In genomic region chr9:101477736-101478135, GRCh38 we compare ENCODE assay signal across 19 cellular contexts. TPM values are rescaled to one million over a fixed set of nuclear protein-coding genes. Genes with fewer than 3 reads are reported as not detected.
A peak's percentile ranks its signal among the peaks of the same experiment; 100 is the strongest.
DNase-seq lines count a peak whose midpoint lies in the region; ATAC-seq and TF ChIP-seq lines count a peak whose summit lies in the region.
"Had no signal": no experiment of that assay in that cellular context is flagged by ENCODE, and none has a peak within 500 bp of the region (broad histone marks: within the 10 kb centered on the region; RNA-seq: fewer than 3 reads in every experiment).

No MANE protein-coding gene starts in this region.

- H3K36me3 Mint-ChIP-seq in endothelial cell (ENCODE audit: low read depth, unreplicated experiment) = peaks cover 34% of the 10 kb centered on the region
- H3K36me3 Mint-ChIP-seq: activated naive CD4-positive, alpha-beta T cell treated with anti-CD3 and anti-CD28 coated beads, Interleukin-2, amount 50 U/mL, for 24 hours; CD4-positive, CD25-positive, alpha-beta regulatory T cell; natural killer cell treated with Interleukin-12 subunit alpha and Interleukin-12 subunit beta and Interleukin-15 and Interleukin-18, amount 100 ng/mL, for 72 hours had no signal

- H3K9me3 Mint-ChIP-seq in endothelial cell (ENCODE audit: unreplicated experiment) = no peaks in the 10 kb centered on the region
- H3K9me3 Mint-ChIP-seq: activated naive CD4-positive, alpha-beta T cell treated with anti-CD3 and anti-CD28 coated beads, Interleukin-2, amount 50 U/mL, for 24 hours; CD4-positive, CD25-positive, alpha-beta regulatory T cell; mesothelial cell of epicardium; natural killer cell treated with Interleukin-12 subunit alpha and Interleukin-12 subunit beta and Interleukin-15 and Interleukin-18, amount 100 ng/mL, for 72 hours had no signal

- DNase-seq in EH (ENCODE audit: low read depth) (peak; percentile 52), M059J (ENCODE audit: low read depth) (peak; percentile 54), endothelial cell (ENCODE audit: low spot score) (no peak), lung microvascular endothelial cell (ENCODE audit: low read depth in 2 of 2) (peak; percentile 59 to 97), LoVo (ENCODE audit: low spot score) (no peak), SW 1271 (lab: John Stamatoyannopoulos, UW) (no peak)
- DNase-seq: activated T-cell treated with anti-CD3 and anti-CD28 coated beads, Interleukin-2, amount 50 U/mL, for 48 hours; CD4-positive, CD25-positive, alpha-beta regulatory T cell; H7; NCI-H1417 treated with DMSO at 0.1 percent for 48 hours; NCI-H526 treated with DMSO at 0.1 percent for 48 hours; posterior cingulate gyrus; testis had no signal

- peaks cover 58% of the 10 kb centered on the region for H3K4me1 Mint-ChIP-seq in endothelial cell (ENCODE audit: unreplicated experiment)
- H3K4me1 Mint-ChIP-seq: activated naive CD4-positive, alpha-beta T cell treated with anti-CD3 and anti-CD28 coated beads, Interleukin-2, amount 50 U/mL, for 24 hours; CD4-positive, CD25-positive, alpha-beta regulatory T cell had no signal

- ATAC-seq in HG02884 (IDR thresholded peaks at IDR 0.05; ENCODE audit: unreplicated experiment) (no peak), HG03432 (IDR thresholded peaks at IDR 0.05; ENCODE audit: unreplicated experiment) (no peak)

- peak overlapping the region; percentile 58 for H3K27ac Mint-ChIP-seq in endothelial cell (ENCODE audit: unreplicated experiment)
- H3K27ac Mint-ChIP-seq: activated naive CD4-positive, alpha-beta T cell treated with anti-CD3 and anti-CD28 coated beads, Interleukin-2, amount 50 U/mL, for 24 hours; CD4-positive, CD25-positive, alpha-beta regulatory T cell; mesothelial cell of epicardium; natural killer cell treated with Interleukin-12 subunit alpha and Interleukin-12 subunit beta and Interleukin-15 and Interleukin-18, amount 100 ng/mL, for 72 hours had no signal

- H3K4me3 Mint-ChIP-seq in endothelial cell (ENCODE audit: unreplicated experiment) = peak overlapping the region; percentile 40
- H3K4me3 Mint-ChIP-seq: activated naive CD4-positive, alpha-beta T cell treated with anti-CD3 and anti-CD28 coated beads, Interleukin-2, amount 50 U/mL, for 24 hours; CD4-positive, CD25-positive, alpha-beta regulatory T cell; mesothelial cell of epicardium; natural killer cell treated with Interleukin-12 subunit alpha and Interleukin-12 subunit beta and Interleukin-15 and Interleukin-18, amount 100 ng/mL, for 72 hours had no signal

- TF ChIP-seq CTCF in endothelial cell (IDR thresholded peaks at IDR 0.05; ENCODE audit: unreplicated experiment) = no peak

- peaks cover 4% of the 10 kb centered on the region for H3K27me3 Mint-ChIP-seq in endothelial cell (ENCODE audit: unreplicated experiment)

RNA-seq across cellular contexts. Expression of gene ALDOB, which starts 42.2 kb away (rescaled TPM):
- not detected in 2 replicates for total RNA-seq in M059J (2014; rRNA removed; shearing (Covaris generic))
- total RNA-seq in endothelial cell (ENCODE audit: unreplicated experiment) (0.31 TPM), lung microvascular endothelial cell (0.20 and 0.22 TPM in 2 replicates)
- total RNA-seq: astrocyte; CD4-positive, CD25-positive, alpha-beta regulatory T cell; H7; mesothelial cell of epicardium; natural killer cell treated with Interleukin-12 subunit alpha and Interleukin-12 subunit beta and Interleukin-15 and Interleukin-18, amount 100 ng/mL, for 72 hours had no signal

RNA-seq across cellular contexts. Expression of gene RNF20, which starts 55.9 kb away (rescaled TPM):
- 24.9 and 35.0 TPM in 2 replicates for total RNA-seq in M059J (2014; rRNA removed; shearing (Covaris generic))
- total RNA-seq in endothelial cell (ENCODE audit: unreplicated experiment) (46.1 TPM), lung microvascular endothelial cell (15.9 and 22.2 TPM in 2 replicates)

Comparison
In these comparisons a context has a peak if more than half of its experiments do, and no peak if none do; other contexts are left out.
1. DNase-seq: peak in EH (single experiment), M059J (single experiment) and lung microvascular endothelial cell (2 of 2); none in endothelial cell (single experiment), LoVo (single experiment) and SW 1271 (0 of 2).